ENCODE assay signal across 9 cellular contexts in genomic region chr14:100305446-100306255, GRCh38. TPM values are rescaled to one million over a fixed set of nuclear protein-coding genes. Genes with fewer than 3 reads are reported as not detected.
DNase-seq lines count a peak whose midpoint lies in the region; ATAC-seq and TF ChIP-seq lines count a peak whose summit lies in the region.
"Had no signal": no experiment of that assay in that cellular context is flagged by ENCODE, and none has a peak within 500 bp of the region (broad histone marks: within the 10 kb centered on the region; RNA-seq: fewer than 3 reads in every experiment).

No MANE protein-coding gene starts in this region.

- no peaks in the 10 kb centered on the region for H3K36me3 Mint-ChIP-seq in activated CD8-positive, alpha-beta T cell treated with anti-CD3 and anti-CD28 coated beads, Interleukin-2, amount 10 ng/mL, durations not matched to agents 7 days and 5 days (ENCODE audit: low read depth)
- H3K36me3 Mint-ChIP-seq in natural killer cell treated with Interleukin-12 subunit alpha and Interleukin-12 subunit beta and Interleukin-15 and Interleukin-18, amount 100 ng/mL, for 72 hours = no peaks in the 10 kb centered on the region
- peaks cover 5% of the 10 kb centered on the region for H3K36me3 Mint-ChIP-seq in type B pancreatic cell

- POLR2A ChIA-PET in activated CD8-positive, alpha-beta T cell treated with anti-CD3 and anti-CD28 coated beads, Interleukin-2, amount 10 ng/mL, durations not matched to agents 7 days and 5 days (lab: Charles Lee) = interaction anchor here (0.6 to 1.3 kb wide), 2 partner anchors 9 to 19 kb away, joined by 3 read pairs; no protein-coding TSS in a partner anchor

- H3K9me3 Mint-ChIP-seq in activated CD8-positive, alpha-beta T cell treated with anti-CD3 and anti-CD28 coated beads, Interleukin-2, amount 10 ng/mL, durations not matched to agents 7 days and 5 days (ENCODE audit: insufficient read depth) = no peaks in the 10 kb centered on the region
- no peaks in the 10 kb centered on the region for H3K9me3 Mint-ChIP-seq in natural killer cell treated with Interleukin-12 subunit alpha and Interleukin-12 subunit beta and Interleukin-15 and Interleukin-18, amount 100 ng/mL, for 72 hours
- H3K9me3 Mint-ChIP-seq in type B pancreatic cell = no peaks in the 10 kb centered on the region

- ATAC-seq in HG03280 (IDR thresholded peaks at IDR 0.05; ENCODE audit: unreplicated experiment) = peak; percentile 7
- ATAC-seq in activated CD8-positive, alpha-beta T cell treated with anti-CD3 and anti-CD28 coated beads, Interleukin-2, amount 10 ng/mL, durations not matched to agents 7 days and 5 days = peak; percentile 27
- ATAC-seq in natural killer cell treated with Interleukin-12 subunit alpha and Interleukin-12 subunit beta and Interleukin-15 and Interleukin-18, amount 100 ng/mL, for 72 hours = peak in 1 of 2 donors; percentile 32
- no peak for ATAC-seq in HG02973 (IDR thresholded peaks at IDR 0.05; ENCODE audit: unreplicated experiment)

- H3K27me3 Mint-ChIP-seq in activated CD8-positive, alpha-beta T cell treated with anti-CD3 and anti-CD28 coated beads, Interleukin-2, amount 10 ng/mL, durations not matched to agents 7 days and 5 days (ENCODE audit: low read depth) = peaks cover 23% of the 10 kb centered on the region
- peaks cover 0 to 3% of the 10 kb centered on the region in 2 donors for H3K27me3 Mint-ChIP-seq in natural killer cell treated with Interleukin-12 subunit alpha and Interleukin-12 subunit beta and Interleukin-15 and Interleukin-18, amount 100 ng/mL, for 72 hours
- H3K27me3 Mint-ChIP-seq in type B pancreatic cell = no peaks in the 10 kb centered on the region

- peak; percentile 53 for DNase-seq in ELR (ENCODE audit: low read depth)
- DNase-seq in activated CD8-positive, alpha-beta T cell treated with anti-CD3 and anti-CD28 coated beads, Interleukin-2, amount 10 ng/mL, durations not matched to agents 7 days and 5 days = peak; percentile 72
- DNase-seq in epithelial cell of esophagus (ENCODE audit: low read depth) = no peak
- DNase-seq in natural killer cell treated with Interleukin-12 subunit alpha and Interleukin-12 subunit beta and Interleukin-15 and Interleukin-18, amount 100 ng/mL, for 72 hours (ENCODE audit: low spot score) = no peak
- no peak for DNase-seq in type B pancreatic cell (ENCODE audit: extremely low spot score, unreplicated experiment)
- DNase-seq in cerebellum (ENCODE audit: low spot score) = no peak

- peak overlapping the region; percentile 59 for H3K4me3 ChIP-seq in epithelial cell of esophagus (ENCODE audit: low read length)

- peak overlapping the region; percentile 81 for H3K4me3 Mint-ChIP-seq in activated CD8-positive, alpha-beta T cell treated with anti-CD3 and anti-CD28 coated beads, Interleukin-2, amount 10 ng/mL, durations not matched to agents 7 days and 5 days
- H3K4me3 Mint-ChIP-seq in natural killer cell treated with Interleukin-12 subunit alpha and Interleukin-12 subunit beta and Interleukin-15 and Interleukin-18, amount 100 ng/mL, for 72 hours = peak overlapping the region; percentile 91
- H3K4me3 Mint-ChIP-seq in type B pancreatic cell = peak overlapping the region; percentile 96

- peaks cover 31% of the 10 kb centered on the region for H3K4me1 Mint-ChIP-seq in activated CD8-positive, alpha-beta T cell treated with anti-CD3 and anti-CD28 coated beads, Interleukin-2, amount 10 ng/mL, durations not matched to agents 7 days and 5 days (ENCODE audit: low read depth)
- peaks cover 18 to 27% of the 10 kb centered on the region in 2 donors for H3K4me1 Mint-ChIP-seq in natural killer cell treated with Interleukin-12 subunit alpha and Interleukin-12 subunit beta and Interleukin-15 and Interleukin-18, amount 100 ng/mL, for 72 hours (ENCODE audit: low read depth in 2 of 2)
- peaks cover 40% of the 10 kb centered on the region for H3K4me1 Mint-ChIP-seq in type B pancreatic cell (ENCODE audit: unreplicated experiment)

- TF ChIP-seq CTCF in epithelial cell of esophagus (IDR thresholded peaks at IDR 0.05; ENCODE audit: insufficient read depth, low read depth, low read length, missing control alignments) = no peak
- peak; percentile 5 for TF ChIP-seq CTCF in type B pancreatic cell (conservative IDR thresholded peaks at IDR 0.05)

- CTCF ChIA-PET in activated CD8-positive, alpha-beta T cell treated with anti-CD3 and anti-CD28 coated beads, Interleukin-2, amount 10 ng/mL, durations not matched to agents 7 days and 5 days (lab: Charles Lee) = interaction anchor here (0.6 to 1.3 kb wide), 3 partner anchors 20 to 72 kb away, joined by 3 to 5 read pairs (median 4); no protein-coding TSS in a partner anchor

- H3K27ac Mint-ChIP-seq in activated CD8-positive, alpha-beta T cell treated with anti-CD3 and anti-CD28 coated beads, Interleukin-2, amount 10 ng/mL, durations not matched to agents 7 days and 5 days = peak overlapping the region; percentile 77
- H3K27ac Mint-ChIP-seq in natural killer cell treated with Interleukin-12 subunit alpha and Interleukin-12 subunit beta and Interleukin-15 and Interleukin-18, amount 100 ng/mL, for 72 hours = peak overlapping the region; percentile 43 to 48
- peak overlapping the region; percentile 91 for H3K27ac Mint-ChIP-seq in type B pancreatic cell

RNA-seq across cellular contexts. Expression of gene SLC25A29, which starts 0.6 kb away (rescaled TPM):
- total RNA-seq in activated CD8-positive, alpha-beta T cell treated with anti-CD3 and anti-CD28 coated beads, Interleukin-2, amount 10 ng/mL, durations not matched to agents 7 days and 5 days = 10 to 100 TPM; 29.7 to 29.9 TPM
- 10 to 100 TPM; 29.2 to 37.9 TPM for total RNA-seq in natural killer cell treated with Interleukin-12 subunit alpha and Interleukin-12 subunit beta and Interleukin-15 and Interleukin-18, amount 100 ng/mL, for 72 hours
- 72.8 and 101 TPM in 2 replicates for total RNA-seq in type B pancreatic cell (ENCODE audit: low replicate concordance)
- 46.8 TPM for total RNA-seq in cerebellum

RNA-seq across cellular contexts. Expression of gene SLC25A47, which starts 17.5 kb away (rescaled TPM):
- not detected for total RNA-seq in activated CD8-positive, alpha-beta T cell treated with anti-CD3 and anti-CD28 coated beads, Interleukin-2, amount 10 ng/mL, durations not matched to agents 7 days and 5 days
- not detected for total RNA-seq in natural killer cell treated with Interleukin-12 subunit alpha and Interleukin-12 subunit beta and Interleukin-15 and Interleukin-18, amount 100 ng/mL, for 72 hours
- not detected in 2 replicates for total RNA-seq in type B pancreatic cell (ENCODE audit: low replicate concordance)
- not detected for total RNA-seq in cerebellum
- total RNA-seq: activated CD8-positive, alpha-beta memory T cell treated with anti-CD3 and anti-CD28 coated beads for 36 hours had no signal

Comparison
In these comparisons a context has a peak if more than half of its experiments do, and no peak if none do; other contexts are left out.
1. DNase-seq: peak in ELR (single experiment) and activated CD8-positive, alpha-beta T cell treated with anti-CD3 and anti-CD28 coated beads, Interleukin-2, amount 10 ng/mL, durations not matched to agents 7 days and 5 days (single experiment); none in epithelial cell of esophagus (single experiment), natural killer cell treated with Interleukin-12 subunit alpha and Interleukin-12 subunit beta and Interleukin-15 and Interleukin-18, amount 100 ng/mL, for 72 hours (single experiment), type B pancreatic cell (single experiment) and cerebellum (single experiment).
2. Peak in every context shown above with its lines, with median percentiles within 50 percentile points of each other: H3K27ac Mint-ChIP-seq and H3K4me3 Mint-ChIP-seq.